In the genomic region with DNA sequence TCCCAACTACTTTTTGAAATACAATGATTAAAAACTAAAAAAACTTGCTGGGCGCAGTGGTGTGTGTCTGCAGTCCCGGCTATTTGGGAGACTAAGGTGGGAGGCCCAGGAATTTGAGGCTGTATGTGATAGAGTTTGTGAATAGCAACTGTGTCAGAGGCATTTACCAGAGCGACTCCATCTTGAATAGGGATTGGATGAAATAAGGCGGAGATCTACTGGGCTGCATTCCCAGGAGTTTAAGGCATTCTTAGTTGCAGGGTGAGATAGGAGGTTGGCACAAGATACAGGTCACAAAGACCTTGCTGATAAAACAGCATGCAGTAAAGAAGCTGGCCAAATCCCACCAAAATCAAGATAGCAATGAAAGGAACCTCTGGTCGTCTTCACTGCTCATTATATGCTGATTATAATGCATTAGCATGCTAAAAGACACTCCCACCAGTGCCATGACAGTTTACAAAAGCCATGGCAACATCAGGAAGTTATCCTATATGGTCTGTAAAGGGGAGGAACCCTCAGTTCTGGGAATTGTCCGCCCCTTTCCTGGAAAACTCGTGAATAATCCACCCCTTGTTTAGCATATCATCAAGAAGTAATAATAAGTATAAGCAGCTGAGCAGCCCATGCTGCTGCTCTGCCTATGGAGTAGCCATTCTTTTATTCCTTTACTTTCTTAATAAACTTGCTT, we compare ENCODE assay signal across 1 cellular context. TPM values are rescaled to one million over a fixed set of nuclear protein-coding genes. Genes with fewer than 3 reads are reported as not detected.
"Had no signal": no experiment of that assay in that cellular context is flagged by ENCODE, and none has a peak within 500 bp of the region (broad histone marks: within the 10 kb centered on the region; RNA-seq: fewer than 3 reads in every experiment).

No MANE protein-coding gene starts in this region.

RNA-seq across cellular contexts. Expression of a gene that starts 51.8 kb away (rescaled TPM):
- total RNA-seq: activated CD4-positive, alpha-beta T cell treated with anti-CD3 and anti-CD28 coated beads for 36 hours had no signal
